8 cellular contexts compared by ENCODE assay signal in genomic region chr6:168035661-168036616, GRCh38. TPM values are rescaled to one million over a fixed set of nuclear protein-coding genes. Genes with fewer than 3 reads are reported as not detected.
DNase-seq lines count a peak whose midpoint lies in the region; ATAC-seq and TF ChIP-seq lines count a peak whose summit lies in the region.

No MANE protein-coding gene starts in this region.

- H3K4me3 Mint-ChIP-seq in activated CD4-positive, alpha-beta memory T cell treated with anti-CD3 and anti-CD28 coated beads, Interleukin-2, amount 10 ng/mL, durations not matched to agents 7 days and 5 days, result peak overlapping the region; percentile 65

- peaks cover 2% of the 10 kb centered on the region for H3K36me3 Mint-ChIP-seq in activated CD4-positive, alpha-beta memory T cell treated with anti-CD3 and anti-CD28 coated beads, Interleukin-2, amount 10 ng/mL, durations not matched to agents 7 days and 5 days (ENCODE audit: low read depth)

- peak; percentile 43 for ATAC-seq in left ventricle myocardium superior
- no peak for ATAC-seq in HG02642 (IDR thresholded peaks at IDR 0.05; ENCODE audit: poor library complexity, unreplicated experiment)
- ATAC-seq in GM18519 (IDR thresholded peaks at IDR 0.05; ENCODE audit: low FRiP score, unreplicated experiment), result no peak

- peak overlapping the region; percentile 78 for H3K27ac Mint-ChIP-seq in activated CD4-positive, alpha-beta memory T cell treated with anti-CD3 and anti-CD28 coated beads, Interleukin-2, amount 10 ng/mL, durations not matched to agents 7 days and 5 days

- no peaks in the 10 kb centered on the region for H3K9me3 ChIP-seq in HEK293 (ENCODE audit: control insufficient read depth, insufficient read depth, low read depth, low read length)

- intact Hi-C loops in left ventricle myocardium superior (cut with micrococcal nuclease), result no loop called here

- CTCF ChIA-PET in HEK293 (lab: Yijun Ruan, JAX), result interaction anchor here (1.3 kb wide), 1 partner anchor 24 kb away, joined by 4 read pairs; no protein-coding TSS in a partner anchor
- CTCF ChIA-PET in activated CD4-positive, alpha-beta memory T cell treated with anti-CD3 and anti-CD28 coated beads, Interleukin-2, amount 10 ng/mL, durations not matched to agents 7 days and 5 days (lab: Charles Lee), result no interaction called here

- peaks cover 10% of the 10 kb centered on the region for H3K4me1 Mint-ChIP-seq in activated CD4-positive, alpha-beta memory T cell treated with anti-CD3 and anti-CD28 coated beads, Interleukin-2, amount 10 ng/mL, durations not matched to agents 7 days and 5 days

- H3K27ac ChIP-seq in 22Rv1 (peak overlapping the region; percentile 72), HEK293 (ENCODE audit: extremely low read depth, low read depth, low read length) (peak overlapping the region; percentile 77)

- TF ChIP-seq CTCF in 22Rv1 (IDR thresholded peaks at IDR 0.05), result no peak
- TF ChIP-seq CTCF in HEK293 (tag by site-specific recombination; IDR thresholded peaks at IDR 0.05), result no peak

- peaks cover 17% of the 10 kb centered on the region for H3K9me3 Mint-ChIP-seq in activated CD4-positive, alpha-beta memory T cell treated with anti-CD3 and anti-CD28 coated beads, Interleukin-2, amount 10 ng/mL, durations not matched to agents 7 days and 5 days

- no peak for DNase-seq in activated CD4-positive, alpha-beta memory T cell treated with anti-CD3 and anti-CD28 coated beads, Interleukin-2, amount 10 ng/mL, durations not matched to agents 7 days and 5 days
- DNase-seq in left ventricle myocardium superior (no peak), skeletal muscle cell (ENCODE audit: low read depth) (no peak), NCI-H2081 (lab: John Stamatoyannopoulos, UW) (no peak)

- peaks cover 19% of the 10 kb centered on the region for H3K27me3 Mint-ChIP-seq in activated CD4-positive, alpha-beta memory T cell treated with anti-CD3 and anti-CD28 coated beads, Interleukin-2, amount 10 ng/mL, durations not matched to agents 7 days and 5 days

- POLR2A ChIA-PET in HEK293 (lab: Yijun Ruan, JAX), result interaction anchor here (0.6 to 1.2 kb wide), 4 partner anchors 12 to 212 kb away, joined by 3 to 11 read pairs (median 4); no protein-coding TSS in a partner anchor
- POLR2A ChIA-PET in activated CD4-positive, alpha-beta memory T cell treated with anti-CD3 and anti-CD28 coated beads, Interleukin-2, amount 10 ng/mL, durations not matched to agents 7 days and 5 days (lab: Charles Lee), result no interaction called here

- H3K4me1 ChIP-seq in HEK293 (ENCODE audit: control insufficient read depth, insufficient read depth, low read length), result peaks cover 3% of the 10 kb centered on the region

- H3K36me3 ChIP-seq in HEK293 (ENCODE audit: control insufficient read depth in 2 of 2, insufficient read depth in 1 of 2, low read length in 2 of 2), result peaks cover 0 to 3% of the 10 kb centered on the region in 2 experiments; a peak in 1 of 3 replicates

- H3K4me3 ChIP-seq in HEK293 (ENCODE audit: low read depth, low read length) (peak overlapping the region; percentile 34), skeletal muscle cell (ENCODE audit: low read depth, low read length) (peak overlapping the region; percentile 41)

TF ChIP-seq in HEK293, 187 proteins besides CTCF, POLR2A, EP300 and RAD21 (continues in another document):
- TF ChIP-seq GLIS2 (tag by site-specific recombination; IDR thresholded peaks at IDR 0.05) (peak; percentile 85), ZNF2 (tag by site-specific recombination; IDR thresholded peaks at IDR 0.05) (peak; percentile 75; the same call in 1 of the 2 replicates), KLF9 (tag by site-specific recombination; IDR thresholded peaks at IDR 0.05; ENCODE audit: low read depth) (peak; percentile 62), ZNF707 (tag by site-specific recombination; IDR thresholded peaks at IDR 0.05) (peak; percentile 27; the same call in 1 of the 2 replicates), ZBTB21 (tag by site-specific recombination; IDR thresholded peaks at IDR 0.05) (peak; percentile 97), ZBTB48 (tag by site-specific recombination; IDR thresholded peaks at IDR 0.05) (peak; percentile 57), ATF2 (tag by site-specific recombination; IDR thresholded peaks at IDR 0.05; ENCODE audit: low read depth) (peak; percentile 33; the same call in 1 of the 2 replicates), ZBTB17 (tag by site-specific recombination; IDR thresholded peaks at IDR 0.05) (peak; percentile 83), ZFP37 (tag by site-specific recombination; IDR thresholded peaks at IDR 0.05) (0 out of 2 replicates have a peak, but pooled peaks have one; percentile 28), HOXA7 (CRISPR knock-in tag; IDR thresholded peaks at IDR 0.05; ENCODE audit: borderline replicate concordance) (no peak), ZNF692 (tag by site-specific recombination; IDR thresholded peaks at IDR 0.05) (peak; percentile 46; the same call in 1 of the 2 replicates), TCF7L2 (IDR thresholded peaks at IDR 0.05; ENCODE audit: borderline replicate concordance, low read depth, low read length) (0 out of 2 replicates have a peak, but pooled peaks have one; percentile 26), ZSCAN23 (tag by site-specific recombination; IDR thresholded peaks at IDR 0.05) (peak; percentile 44; the same call in 1 of the 2 replicates), GLIS1 (tag by site-specific recombination; IDR thresholded peaks at IDR 0.05) (peak; percentile 46; the same call in 1 of the 2 replicates), ZNF10 (tag by site-specific recombination; IDR thresholded peaks at IDR 0.05) (peak; percentile 7; the same call in 1 of the 2 replicates), GLI2 (tag by site-specific recombination; IDR thresholded peaks at IDR 0.05; ENCODE audit: borderline replicate concordance, low read depth) (no peak), ZNF394 (tag by site-specific recombination; IDR thresholded peaks at IDR 0.05; ENCODE audit: borderline replicate concordance) (0 out of 2 replicates have a peak, but pooled peaks have one; percentile 31), ZNF747 (tag by site-specific recombination; IDR thresholded peaks at IDR 0.05) (no peak), ZNF639 (tag by site-specific recombination; IDR thresholded peaks at IDR 0.05) (peak; percentile 88), ZNF341 (tag by site-specific recombination; IDR thresholded peaks at IDR 0.05; ENCODE audit: low read depth) (peak; percentile 79), ZNF398 (tag by site-specific recombination; IDR thresholded peaks at IDR 0.05) (peak; percentile 67), ZEB2 (tag by site-specific recombination; IDR thresholded peaks at IDR 0.05) (peak; percentile 91), SP3 (tag by site-specific recombination; IDR thresholded peaks at IDR 0.05) (peak; percentile 68)

RNA-seq across cellular contexts. Expression of gene KIF25, which starts 38.5 kb away (rescaled TPM):
- not detected for total RNA-seq in activated CD4-positive, alpha-beta memory T cell treated with anti-CD3 and anti-CD28 coated beads, Interleukin-2, amount 10 ng/mL, durations not matched to agents 7 days and 5 days
- not detected for total RNA-seq in left ventricle myocardium superior

RNA-seq across cellular contexts. Expression of gene FRMD1, which starts 43.1 kb away (rescaled TPM):
- not detected for total RNA-seq in activated CD4-positive, alpha-beta memory T cell treated with anti-CD3 and anti-CD28 coated beads, Interleukin-2, amount 10 ng/mL, durations not matched to agents 7 days and 5 days
- total RNA-seq in left ventricle myocardium superior, result 0.45 TPM
